In genomic region chr9:93475856-93476255, GRCh38 we compare ENCODE assay signal across 14 cellular contexts.
"Had no signal": no experiment of that assay in that cellular context is flagged by ENCODE, and none has a peak within 500 bp of the region (broad histone marks: within the 10 kb centered on the region; RNA-seq: fewer than 3 reads in every experiment).

No MANE protein-coding gene starts in this region.

- H3K27ac Mint-ChIP-seq: progenitor cell of endocrine pancreas; stimulated activated effector memory CD8-positive, alpha-beta T cell treated with anti-CD3 and anti-CD28 coated beads, Interleukin-12 subunit alpha, Interleukin-12 subunit beta, amount 100 ng/mL, for 72 hours; type B pancreatic cell had no signal

- H3K9me3 Mint-ChIP-seq: immature natural killer cell; naive thymus-derived CD4-positive, alpha-beta T cell; stimulated activated effector memory CD8-positive, alpha-beta T cell treated with anti-CD3 and anti-CD28 coated beads, Interleukin-12 subunit alpha, Interleukin-12 subunit beta, amount 100 ng/mL, for 72 hours; type B pancreatic cell had no signal

- H3K4me2 ChIP-seq: smooth muscle cell had no signal

- H3K4me3 ChIP-seq: lung, smooth muscle cell had no signal

- ATAC-seq: esophagus mucosa; left colon; naive thymus-derived CD4-positive, alpha-beta T cell; right cardiac atrium; stimulated activated effector memory CD8-positive, alpha-beta T cell treated with anti-CD3 and anti-CD28 coated beads, Interleukin-12 subunit alpha, Interleukin-12 subunit beta, amount 100 ng/mL, for 72 hours had no signal

- H3K27me3 Mint-ChIP-seq: naive thymus-derived CD4-positive, alpha-beta T cell; progenitor cell of endocrine pancreas; type B pancreatic cell had no signal

- H3K4me3 Mint-ChIP-seq: immature natural killer cell; naive thymus-derived CD4-positive, alpha-beta T cell; stimulated activated effector memory CD8-positive, alpha-beta T cell treated with anti-CD3 and anti-CD28 coated beads, Interleukin-12 subunit alpha, Interleukin-12 subunit beta, amount 100 ng/mL, for 72 hours; type B pancreatic cell had no signal

- DNase-seq: activated effector memory CD4-positive, alpha-beta T cell treated with anti-CD3 and anti-CD28 coated beads, Interleukin-2, amount 50 U/mL, for 16 hours; foreskin fibroblast; immature natural killer cell; left colon; naive thymus-derived CD4-positive, alpha-beta T cell; nucleus accumbens; right cardiac atrium; T-helper 9 cell had no signal
